ENCODE assay signal across 24 cellular contexts in genomic region chr9:18240213-18240612, GRCh38.
"Had no signal": no experiment of that assay in that cellular context is flagged by ENCODE, and none has a peak within 500 bp of the region (broad histone marks: within the 10 kb centered on the region; RNA-seq: fewer than 3 reads in every experiment).

No MANE protein-coding gene starts in this region.

- H3K4me2 ChIP-seq: KMS-11, PC-9 had no signal

- H3K4me3 ChIP-seq: K562, PC-9, Peyer's patch, SJSA1, SK-N-MC had no signal

- H3K4me1 ChIP-seq: Peyer's patch had no signal

- H2AFZ ChIP-seq: PC-9 had no signal

- H3K9me3 ChIP-seq: Peyer's patch, SJSA1 had no signal

- ATAC-seq: K562, Right ventricle myocardium inferior had no signal

- H3K9ac ChIP-seq: KMS-11 had no signal

- H3K27ac ChIP-seq: HL-60, KMS-11, PC-9, Peyer's patch, SJSA1, SK-N-MC had no signal

- H3K36me3 ChIP-seq: Peyer's patch, SJSA1 had no signal

- H3K27ac Mint-ChIP-seq: IgD-negative memory B cell had no signal

- DNase-seq: Kasumi-1, MM.1S, NCI-H1092 treated with DMSO at 0.1 percent for 48 hours, NCI-H1436, NCI-H187, NCI-H2029, NCI-H2081 treated with DMSO at 0.1 percent for 48 hours, NCI-H2171, NCI-H226, NCI-H446, NCI-H510A, NCI-H524 treated with DMSO at 0.1 percent for 48 hours, NCI-H69, NCI-H774, PC-9, Peyer's patch, SIG-M5 had no signal

- H3K27me3 ChIP-seq: Peyer's patch, SJSA1 had no signal
